Comparison of ENCODE assay signal across 8 cellular contexts in the genomic region with DNA sequence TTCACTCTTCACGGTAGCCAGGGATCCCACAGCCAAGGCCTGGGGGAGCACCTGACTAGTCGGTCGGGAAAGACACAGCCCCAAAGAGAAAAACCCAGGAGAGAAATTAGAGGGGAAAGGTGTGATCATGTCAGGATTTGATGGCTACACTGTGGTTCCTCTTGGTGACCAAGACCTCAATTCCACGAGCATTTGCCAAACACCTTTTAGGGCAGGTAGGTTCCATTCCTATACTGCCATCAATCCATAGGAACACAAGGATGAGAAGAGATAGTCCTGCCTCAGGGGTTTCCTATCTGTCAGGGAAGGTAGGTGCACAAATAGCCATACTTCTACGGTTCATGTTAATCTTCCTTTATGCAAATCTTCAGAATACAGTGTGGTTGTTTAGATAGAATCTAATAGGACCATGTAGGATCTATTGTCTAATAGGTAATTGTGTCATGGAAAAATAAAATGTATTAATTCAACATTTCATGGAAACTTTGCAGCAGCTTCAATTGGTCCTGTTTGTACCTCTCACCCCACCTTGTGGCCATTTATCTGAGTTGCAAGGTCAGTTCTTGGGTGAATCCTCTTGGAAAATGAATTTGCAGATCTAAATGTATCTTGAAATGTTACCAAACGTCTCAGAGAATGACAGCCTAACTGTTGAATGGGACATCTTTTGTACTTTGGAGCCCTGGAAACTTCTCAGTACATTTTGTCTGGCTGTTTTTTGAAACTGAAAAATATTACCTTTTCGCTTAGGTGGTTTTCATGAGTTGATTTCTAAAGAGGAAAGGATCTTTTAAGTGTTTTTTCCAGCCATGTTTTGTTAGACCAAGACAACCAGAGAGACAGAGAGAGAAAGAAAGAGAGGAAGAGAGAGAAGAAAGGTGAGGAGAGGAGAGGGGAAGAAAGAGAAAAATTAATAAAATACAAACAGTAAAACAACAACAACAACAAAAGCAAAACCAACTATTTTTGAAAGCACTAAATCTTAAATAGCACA.
A peak's percentile ranks its signal among the peaks of the same experiment; 100 is the strongest.
DNase-seq lines count a peak whose midpoint lies in the region; ATAC-seq and TF ChIP-seq lines count a peak whose summit lies in the region.

No MANE protein-coding gene starts in this region.

- TF ChIP-seq CTCF in GM10266 (IDR thresholded peaks at IDR 0.05; ENCODE audit: control insufficient read depth, insufficient read depth, low read depth, missing control alignments), result peak; percentile 68

- DNase-seq in Ammon's horn (ENCODE audit: low spot score) (peak; percentile 74), GM10266 (ENCODE audit: extremely low spot score) (peak; percentile 37), NCI-H226 (peak; percentile 7), astrocyte of the hippocampus (ENCODE audit: low read depth, low spot score) (peak; percentile 85), iPS-NIHi7 (ENCODE audit: extremely low spot score) (peak; percentile 57)
- peak; percentile 44 for DNase-seq in stimulated activated CD8-positive, alpha-beta memory T cell treated with anti-CD3 and anti-CD28 coated beads, Interleukin-4, amount 100 ng/mL, for 48 hours

- no peak for ATAC-seq in GM21381 (IDR thresholded peaks at IDR 0.05; ENCODE audit: unreplicated experiment)
- no peak for ATAC-seq in GM18861 (IDR thresholded peaks at IDR 0.05; ENCODE audit: unreplicated experiment)

Comparison
In these comparisons a context has a peak if more than half of its experiments do, and no peak if none do; other contexts are left out.
1. DNase-seq: peak in every context shown above with its lines; median percentile 85 in astrocyte of the hippocampus; 74 in Ammon's horn; 57 in iPS-NIHi7; 44 in stimulated activated CD8-positive, alpha-beta memory T cell treated with anti-CD3 and anti-CD28 coated beads, Interleukin-4, amount 100 ng/mL, for 48 hours; 37 in GM10266; 7 in NCI-H226.